ENCODE assay signal across 19 cellular contexts in genomic region chr11:120403966-120404365, GRCh38.
DNase-seq lines count a peak whose midpoint lies in the region; ATAC-seq and TF ChIP-seq lines count a peak whose summit lies in the region.
"Had no signal": no experiment of that assay in that cellular context is flagged by ENCODE, and none has a peak within 500 bp of the region (broad histone marks: within the 10 kb centered on the region; RNA-seq: fewer than 3 reads in every experiment).

No MANE protein-coding gene starts in this region.

- no peak for DNase-seq in H9
- DNase-seq in NCI-H82 (lab: John Stamatoyannopoulos, UW): peak; percentile 24
- no peak for DNase-seq in endothelial cell (ENCODE audit: low spot score)
- DNase-seq in psoas muscle: no peak
- no peak for DNase-seq in left lobe of liver (ENCODE audit: low spot score)
- no peak for DNase-seq in activated naive CD4-positive, alpha-beta T cell treated with anti-CD3 and anti-CD28 coated beads, Interleukin-2, amount 50 U/mL, for 72 hours (ENCODE audit: low spot score in 2 of 2)
- no peak for DNase-seq in NCI-H128 (lab: John Stamatoyannopoulos, UW; ENCODE audit: unreplicated experiment)
- DNase-seq: Calu3; CD4-positive, alpha-beta T cell; MM.1S; NCI-H1105; NCI-H187; NCI-H524 treated with DMSO at 0.1 percent for 48 hours; OCI-M1; T-helper 1 cell had no signal

- H3T11ph ChIP-seq in H9 (ENCODE audit: low read length): no peak overlapping the region

- no peak overlapping the region for H2AK5ac ChIP-seq in H9 (ENCODE audit: insufficient read length, low read length)

- H3K4me3 Mint-ChIP-seq in H9 (no peak overlapping the region), endothelial cell (ENCODE audit: unreplicated experiment) (no peak overlapping the region)
- H3K4me3 Mint-ChIP-seq: B cell; CD4-positive, alpha-beta T cell had no signal

- no peak overlapping the region for H3K4ac ChIP-seq in H9 (ENCODE audit: low read depth, low read length)

- no peak overlapping the region for H3K14ac ChIP-seq in H9 (ENCODE audit: insufficient read depth, low read length)

- H2AFZ ChIP-seq in H9 (ENCODE audit: low read length): no peak overlapping the region

- H2BK12ac ChIP-seq in H9 (ENCODE audit: insufficient read length, low read depth, low read length): no peak overlapping the region

- H3K27me3 Mint-ChIP-seq in H9 (ENCODE audit: low read depth): no peaks in the 10 kb centered on the region
- H3K27me3 Mint-ChIP-seq in endothelial cell (ENCODE audit: unreplicated experiment): no peaks in the 10 kb centered on the region

- H3K79me2 ChIP-seq in H9 (ENCODE audit: insufficient read depth, low read length): 0 out of 2 replicates have a peak, but pooled peaks cover 2% of the 10 kb centered on the region

- TF ChIP-seq CTCF in H9 (conservative IDR thresholded peaks at IDR 0.05): no peak
- TF ChIP-seq CTCF in endothelial cell (IDR thresholded peaks at IDR 0.05; ENCODE audit: unreplicated experiment): no peak
- TF ChIP-seq CTCF in psoas muscle (IDR thresholded peaks at IDR 0.05): no peak

- no peaks in the 10 kb centered on the region for H3K23me2 ChIP-seq in H9 (ENCODE audit: insufficient read length, low read depth, low read length, poor library complexity, severe bottlenecking)

- H3K36me3 Mint-ChIP-seq in H9 (ENCODE audit: insufficient read depth in 1 of 3, low read depth in 3 of 3) (no peaks in the 10 kb centered on the region; a peak in 1 of 7 replicates), endothelial cell (ENCODE audit: low read depth, unreplicated experiment) (no peaks in the 10 kb centered on the region)
- no peaks in the 10 kb centered on the region for H3K36me3 Mint-ChIP-seq in activated naive CD4-positive, alpha-beta T cell treated with anti-CD3 and anti-CD28 coated beads, Interleukin-2, amount 50 U/mL, for 72 hours

- peak overlapping the region; percentile 1 to 96 (median 40); a peak in 5 of 7 replicates for H3K27ac Mint-ChIP-seq in H9
- peak overlapping the region; percentile 95 for H3K27ac Mint-ChIP-seq in endothelial cell (ENCODE audit: unreplicated experiment)
- H3K27ac Mint-ChIP-seq in activated naive CD4-positive, alpha-beta T cell treated with anti-CD3 and anti-CD28 coated beads, Interleukin-2, amount 50 U/mL, for 72 hours: no peak overlapping the region
- H3K27ac Mint-ChIP-seq: B cell; CD4-positive, alpha-beta T cell had no signal

- H2BK5ac ChIP-seq in H9 (ENCODE audit: insufficient read length, low read length): no peak overlapping the region

- H3K27me3 ChIP-seq in H9 (ENCODE audit: insufficient read depth, low read length) (no peaks in the 10 kb centered on the region), psoas muscle (ENCODE audit: insufficient read depth in 3 of 3, low read length in 2 of 3) (no peaks in the 10 kb centered on the region)

- H4K20me1 ChIP-seq in H9 (ENCODE audit: control insufficient read depth, insufficient read depth, insufficient read length): no peaks in the 10 kb centered on the region

- no peak overlapping the region for H3K18ac ChIP-seq in H9 (ENCODE audit: insufficient read length, low read depth, low read length)

- no peak overlapping the region for H3K56ac ChIP-seq in H9 (ENCODE audit: insufficient read length, low read depth, low read length)

- H2BK15ac ChIP-seq in H9 (ENCODE audit: low read depth, low read length): no peak overlapping the region

- peaks cover 0 to 11% of the 10 kb centered on the region in 2 donors for H3K36me3 ChIP-seq in psoas muscle (ENCODE audit: insufficient read depth in 1 of 2, low read depth in 1 of 2)

- intact Hi-C loops in psoas muscle (cut with DNase I): loop anchor here in 1 of 2 donors (5.0 kb wide), 1 partner anchor 67 kb away; the partner anchor contains the start of gene ARHGEF12

- peak overlapping the region; percentile 23 for H2BK120ac ChIP-seq in H9 (ENCODE audit: low read depth, low read length, poor library complexity, severe bottlenecking)

- no peak overlapping the region for H3K27ac ChIP-seq in H9 (ENCODE audit: insufficient read length, low read depth, low read length)
- peak overlapping the region; percentile 13 for H3K27ac ChIP-seq in psoas muscle
- H3K27ac ChIP-seq: KMS-11 had no signal

- H3K4me1 ChIP-seq in H9 (ENCODE audit: insufficient read depth, low read length) (peaks cover 5% of the 10 kb centered on the region; the same call in 1 of the 2 replicates), psoas muscle (peaks cover 61% of the 10 kb centered on the region)

- no peak overlapping the region for H3K4me3 ChIP-seq in psoas muscle

- no peak overlapping the region for H3K23ac ChIP-seq in H9 (ENCODE audit: insufficient read length, low read depth, low read length)

- no peak overlapping the region for H4K5ac ChIP-seq in H9 (ENCODE audit: insufficient read length, low read depth, low read length)

- no peak overlapping the region for H2BK20ac ChIP-seq in H9 (ENCODE audit: low read depth, low read length, poor library complexity, severe bottlenecking)

- H4K91ac ChIP-seq in H9 (ENCODE audit: insufficient read length, low read depth, low read length): no peak overlapping the region

- H3K9me3 Mint-ChIP-seq in H9: no peaks in the 10 kb centered on the region
- no peaks in the 10 kb centered on the region for H3K9me3 Mint-ChIP-seq in endothelial cell (ENCODE audit: unreplicated experiment)
- no peaks in the 10 kb centered on the region for H3K9me3 Mint-ChIP-seq in activated naive CD4-positive, alpha-beta T cell treated with anti-CD3 and anti-CD28 coated beads, Interleukin-2, amount 50 U/mL, for 72 hours
- H3K9me3 Mint-ChIP-seq: CD4-positive, alpha-beta T cell had no signal

- no peak for ATAC-seq in psoas muscle
- no peak for ATAC-seq in left lobe of liver
- no peak for ATAC-seq in activated naive CD4-positive, alpha-beta T cell treated with anti-CD3 and anti-CD28 coated beads, Interleukin-2, amount 50 U/mL, for 72 hours
- ATAC-seq in GM21447 (IDR thresholded peaks at IDR 0.05; ENCODE audit: unreplicated experiment): no peak
- ATAC-seq: HCT116 had no signal

- H3K4me2 ChIP-seq in H9 (ENCODE audit: insufficient read depth, insufficient read length, low read length): no peak overlapping the region
- H3K4me2 ChIP-seq: KMS-11 had no signal

- H3K9me3 ChIP-seq in H9 (ENCODE audit: control insufficient read depth, low read depth, low read length) (no peaks in the 10 kb centered on the region), psoas muscle (no peaks in the 10 kb centered on the region)

- H4K8ac ChIP-seq in H9 (replicated peaks; ENCODE audit: insufficient read length, low read depth, low read length): no peak overlapping the region

- H3K4me1 Mint-ChIP-seq in H9 (peaks cover 42 to 51% of the 10 kb centered on the region in 2 experiments), endothelial cell (ENCODE audit: unreplicated experiment) (peaks cover 45% of the 10 kb centered on the region)

- no peak overlapping the region for H3K9ac ChIP-seq in H9 (ENCODE audit: extremely low read depth, insufficient read length, low read length)
- H3K9ac ChIP-seq: KMS-11 had no signal

- no peaks in the 10 kb centered on the region for H3K79me1 ChIP-seq in H9 (ENCODE audit: insufficient read depth, low read depth, low read length, poor library complexity, severe bottlenecking)

Comparison
In these comparisons a context has a peak if more than half of its experiments do, and no peak if none do; other contexts are left out.
1. H3K27ac Mint-ChIP-seq: peak in H9 (3 of 3) and endothelial cell (single experiment); none in activated naive CD4-positive, alpha-beta T cell treated with anti-CD3 and anti-CD28 coated beads, Interleukin-2, amount 50 U/mL, for 72 hours (0 of 2).